In the genomic region with DNA sequence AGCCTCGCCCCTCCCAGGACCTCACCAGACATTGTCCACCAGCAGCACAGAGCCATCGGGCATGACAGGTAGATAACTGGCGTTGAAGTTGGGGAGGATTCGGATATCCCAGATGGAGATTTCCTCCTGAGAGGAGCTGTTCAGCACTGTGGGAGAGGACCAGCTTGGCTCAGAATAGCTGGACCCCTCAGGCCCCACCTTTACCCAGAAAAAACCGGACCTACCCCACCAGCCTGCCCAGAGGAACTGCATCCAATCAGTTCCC, we compare ENCODE assay signal across 1 cellular context.
TF ChIP-seq lines count a peak whose summit lies in the region.

No MANE protein-coding gene starts in this region.

TF ChIP-seq in SK-N-SH treated with all-trans-retinoic acid at 6 μM for 48 hours, 23 proteins besides CTCF, POLR2A, EP300 and RAD21 (continued from another document):
- no peak for TF ChIP-seq CSRNP3 (CRISPR knock-in tag; IDR thresholded peaks at IDR 0.05)
- no peak for TF ChIP-seq POU6F1 (CRISPR knock-in tag; IDR thresholded peaks at IDR 0.05; ENCODE audit: borderline replicate concordance, low read depth)
- TF ChIP-seq, protein P1, sequence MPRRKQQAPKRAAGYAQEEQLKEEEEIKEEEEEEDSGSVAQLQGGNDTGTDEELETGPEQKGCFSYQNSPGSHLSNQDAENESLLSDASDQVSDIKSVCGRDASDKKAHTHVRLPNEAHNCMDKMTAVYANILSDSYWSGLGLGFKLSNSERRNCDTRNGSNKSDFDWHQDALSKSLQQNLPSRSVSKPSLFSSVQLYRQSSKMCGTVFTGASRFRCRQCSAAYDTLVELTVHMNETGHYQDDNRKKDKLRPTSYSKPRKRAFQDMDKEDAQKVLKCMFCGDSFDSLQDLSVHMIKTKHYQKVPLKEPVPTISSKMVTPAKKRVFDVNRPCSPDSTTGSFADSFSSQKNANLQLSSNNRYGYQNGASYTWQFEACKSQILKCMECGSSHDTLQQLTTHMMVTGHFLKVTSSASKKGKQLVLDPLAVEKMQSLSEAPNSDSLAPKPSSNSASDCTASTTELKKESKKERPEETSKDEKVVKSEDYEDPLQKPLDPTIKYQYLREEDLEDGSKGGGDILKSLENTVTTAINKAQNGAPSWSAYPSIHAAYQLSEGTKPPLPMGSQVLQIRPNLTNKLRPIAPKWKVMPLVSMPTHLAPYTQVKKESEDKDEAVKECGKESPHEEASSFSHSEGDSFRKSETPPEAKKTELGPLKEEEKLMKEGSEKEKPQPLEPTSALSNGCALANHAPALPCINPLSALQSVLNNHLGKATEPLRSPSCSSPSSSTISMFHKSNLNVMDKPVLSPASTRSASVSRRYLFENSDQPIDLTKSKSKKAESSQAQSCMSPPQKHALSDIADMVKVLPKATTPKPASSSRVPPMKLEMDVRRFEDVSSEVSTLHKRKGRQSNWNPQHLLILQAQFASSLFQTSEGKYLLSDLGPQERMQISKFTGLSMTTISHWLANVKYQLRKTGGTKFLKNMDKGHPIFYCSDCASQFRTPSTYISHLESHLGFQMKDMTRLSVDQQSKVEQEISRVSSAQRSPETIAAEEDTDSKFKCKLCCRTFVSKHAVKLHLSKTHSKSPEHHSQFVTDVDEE (CRISPR knock-in tag; IDR thresholded peaks at IDR 0.05) = no peak
- no peak for TF ChIP-seq ZFP30 (CRISPR knock-in tag; IDR thresholded peaks at IDR 0.05)
- no peak for TF ChIP-seq ISL1 (CRISPR knock-in tag; IDR thresholded peaks at IDR 0.05)
- TF ChIP-seq GLIS3 (CRISPR knock-in tag; IDR thresholded peaks at IDR 0.05) = no peak
- no peak for TF ChIP-seq ZNF8 (CRISPR knock-in tag; IDR thresholded peaks at IDR 0.05)
- TF ChIP-seq OSR1 (CRISPR knock-in tag; IDR thresholded peaks at IDR 0.05) = no peak
- TF ChIP-seq TOX (CRISPR knock-in tag; IDR thresholded peaks at IDR 0.05; ENCODE audit: borderline replicate concordance) = no peak
- TF ChIP-seq ESRRG (CRISPR knock-in tag; IDR thresholded peaks at IDR 0.05) = no peak
- no peak for TF ChIP-seq ZC3H10 (CRISPR knock-in tag; IDR thresholded peaks at IDR 0.05)
- TF ChIP-seq ZNF70 (CRISPR knock-in tag; IDR thresholded peaks at IDR 0.05) = no peak
- no peak for TF ChIP-seq PPARA (CRISPR knock-in tag; IDR thresholded peaks at IDR 0.05; ENCODE audit: borderline replicate concordance)
